In genomic region chr5:172114875-172115422, GRCh38 we compare ENCODE assay signal across 9 cellular contexts.
A peak's percentile ranks its signal among the peaks of the same experiment; 100 is the strongest.
DNase-seq lines count a peak whose midpoint lies in the region; ATAC-seq, FAIRE-seq and TF ChIP-seq lines count a peak whose summit lies in the region.
"Had no signal": no experiment of that assay in that cellular context is flagged by ENCODE, and none has a peak within 500 bp of the region (broad histone marks: within the 10 kb centered on the region; RNA-seq: fewer than 3 reads in every experiment).

No MANE protein-coding gene starts in this region.

- peak; percentile 98 for DNase-seq in NK-92 treated with Interleukin-12 subunit alpha and Interleukin-12 subunit beta, amount 100 ng/mL, for 24 hours (lab: John Stamatoyannopoulos, UW)
- DNase-seq in NK-92 (lab: John Stamatoyannopoulos, UW; ENCODE audit: unreplicated experiment) (no peak), erythroblast (lab: John Stamatoyannopoulos, UW) (peak; percentile 87 to 95), HT-29 (ENCODE audit: low spot score) (no peak), RCC 7860 (ENCODE audit: low spot score) (no peak)
- DNase-seq in activated CD4-positive, alpha-beta T cell treated with anti-CD3 and anti-CD28 coated beads for 36 hours = peak; percentile 92
- DNase-seq in stimulated activated CD4-positive, alpha-beta T cell treated with anti-CD3 and anti-CD28 coated beads, TNF-alpha, amount 100 ng/mL, for 1 hour (ENCODE audit: low read depth in 3 of 3, low spot score in 1 of 3) = peak; percentile 23 to 54 (median 38)

- peak overlapping the region; percentile 98 for H3K27ac Mint-ChIP-seq in activated CD4-positive, alpha-beta T cell treated with anti-CD3 and anti-CD28 coated beads for 36 hours

- peak; percentile 63 for TF ChIP-seq POLR2A in erythroblast (IDR thresholded peaks at IDR 0.05; ENCODE audit: low read length)

- intact Hi-C loops in activated CD4-positive, alpha-beta T cell treated with anti-CD3 and anti-CD28 coated beads for 36 hours (cut with DNase I, micrococcal nuclease) = loop anchor here (1.0 to 10.0 kb wide), 5 partner anchors 18 to 660 kb away; partner anchors contain the start of gene DUSP1 (in 1 of the 2)

- no peaks in the 10 kb centered on the region for H3K9me3 Mint-ChIP-seq in activated CD4-positive, alpha-beta T cell treated with anti-CD3 and anti-CD28 coated beads for 36 hours (ENCODE audit: low read depth)
- H3K9me3 Mint-ChIP-seq: neural crest cell had no signal

- peak; percentile 51 for ATAC-seq in HG03442 (IDR thresholded peaks at IDR 0.05; ENCODE audit: unreplicated experiment)
- ATAC-seq in activated CD4-positive, alpha-beta T cell treated with anti-CD3 and anti-CD28 coated beads for 36 hours = peak; percentile 73

- no peaks in the 10 kb centered on the region for H3K27me3 Mint-ChIP-seq in activated CD4-positive, alpha-beta T cell treated with anti-CD3 and anti-CD28 coated beads for 36 hours

- H3K4me1 Mint-ChIP-seq in activated CD4-positive, alpha-beta T cell treated with anti-CD3 and anti-CD28 coated beads for 36 hours = peaks cover 74% of the 10 kb centered on the region

- CTCF ChIA-PET in activated CD4-positive, alpha-beta T cell treated with anti-CD3 and anti-CD28 coated beads for 36 hours (lab: Charles Lee) = interaction anchor here (0.6 to 1.5 kb wide), 6 partner anchors 9 to 73 kb away, joined by 3 to 8 read pairs (median 3); partner anchors contain the start of gene STK10

- peaks cover 39% of the 10 kb centered on the region for H3K36me3 Mint-ChIP-seq in activated CD4-positive, alpha-beta T cell treated with anti-CD3 and anti-CD28 coated beads for 36 hours (ENCODE audit: low read depth)

- POLR2A ChIA-PET in activated CD4-positive, alpha-beta T cell treated with anti-CD3 and anti-CD28 coated beads for 36 hours (lab: Charles Lee) = interaction anchor here (1.0 to 1.1 kb wide), 4 partner anchors 18 to 176 kb away, joined by 3 to 4 read pairs (median 4); no protein-coding TSS in a partner anchor

- H3K4me3 Mint-ChIP-seq in activated CD4-positive, alpha-beta T cell treated with anti-CD3 and anti-CD28 coated beads for 36 hours = peak overlapping the region; percentile 80
- H3K4me3 Mint-ChIP-seq: neural crest cell had no signal

- no peak for FAIRE-seq in RCC 7860 (lab: Jason Lieb, UNC)

Comparison
In these comparisons a context has a peak if more than half of its experiments do, and no peak if none do; other contexts are left out.
1. DNase-seq: peak in NK-92 treated with Interleukin-12 subunit alpha and Interleukin-12 subunit beta, amount 100 ng/mL, for 24 hours (single experiment), activated CD4-positive, alpha-beta T cell treated with anti-CD3 and anti-CD28 coated beads for 36 hours (single experiment), erythroblast (2 of 2) and stimulated activated CD4-positive, alpha-beta T cell treated with anti-CD3 and anti-CD28 coated beads, TNF-alpha, amount 100 ng/mL, for 1 hour (3 of 3); none in NK-92 (single experiment), HT-29 (single experiment) and RCC 7860 (single experiment).